Comparison of ENCODE assay signal across 1 cellular context in the genomic region with DNA sequence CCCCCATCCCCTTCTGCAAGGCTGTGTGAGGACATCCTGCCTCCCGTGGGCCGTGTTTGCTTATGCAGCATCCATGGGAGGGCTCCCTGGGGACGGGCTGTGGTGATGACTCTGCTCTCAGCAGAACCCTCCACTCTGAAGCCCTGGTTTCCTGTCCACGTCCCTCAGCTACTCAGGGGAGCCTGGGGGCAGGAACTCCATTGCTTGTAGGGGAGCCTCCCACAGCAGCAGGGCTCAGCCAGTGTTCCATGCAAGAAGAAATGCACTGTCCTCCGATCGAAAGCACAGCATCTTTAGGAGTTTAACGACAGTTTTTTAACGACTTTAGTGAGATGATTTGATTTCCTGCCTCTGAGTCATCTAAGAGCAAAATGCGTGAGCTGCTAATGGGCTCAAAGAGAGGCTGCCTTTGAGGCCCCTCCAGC.
A peak's percentile ranks its signal among the peaks of the same experiment; 100 is the strongest.
TF ChIP-seq lines count a peak whose summit lies in the region.

No MANE protein-coding gene starts in this region.

TF ChIP-seq in GM12878, 131 proteins besides CTCF, POLR2A, EP300 and RAD21:
- TF ChIP-seq, protein P1, sequence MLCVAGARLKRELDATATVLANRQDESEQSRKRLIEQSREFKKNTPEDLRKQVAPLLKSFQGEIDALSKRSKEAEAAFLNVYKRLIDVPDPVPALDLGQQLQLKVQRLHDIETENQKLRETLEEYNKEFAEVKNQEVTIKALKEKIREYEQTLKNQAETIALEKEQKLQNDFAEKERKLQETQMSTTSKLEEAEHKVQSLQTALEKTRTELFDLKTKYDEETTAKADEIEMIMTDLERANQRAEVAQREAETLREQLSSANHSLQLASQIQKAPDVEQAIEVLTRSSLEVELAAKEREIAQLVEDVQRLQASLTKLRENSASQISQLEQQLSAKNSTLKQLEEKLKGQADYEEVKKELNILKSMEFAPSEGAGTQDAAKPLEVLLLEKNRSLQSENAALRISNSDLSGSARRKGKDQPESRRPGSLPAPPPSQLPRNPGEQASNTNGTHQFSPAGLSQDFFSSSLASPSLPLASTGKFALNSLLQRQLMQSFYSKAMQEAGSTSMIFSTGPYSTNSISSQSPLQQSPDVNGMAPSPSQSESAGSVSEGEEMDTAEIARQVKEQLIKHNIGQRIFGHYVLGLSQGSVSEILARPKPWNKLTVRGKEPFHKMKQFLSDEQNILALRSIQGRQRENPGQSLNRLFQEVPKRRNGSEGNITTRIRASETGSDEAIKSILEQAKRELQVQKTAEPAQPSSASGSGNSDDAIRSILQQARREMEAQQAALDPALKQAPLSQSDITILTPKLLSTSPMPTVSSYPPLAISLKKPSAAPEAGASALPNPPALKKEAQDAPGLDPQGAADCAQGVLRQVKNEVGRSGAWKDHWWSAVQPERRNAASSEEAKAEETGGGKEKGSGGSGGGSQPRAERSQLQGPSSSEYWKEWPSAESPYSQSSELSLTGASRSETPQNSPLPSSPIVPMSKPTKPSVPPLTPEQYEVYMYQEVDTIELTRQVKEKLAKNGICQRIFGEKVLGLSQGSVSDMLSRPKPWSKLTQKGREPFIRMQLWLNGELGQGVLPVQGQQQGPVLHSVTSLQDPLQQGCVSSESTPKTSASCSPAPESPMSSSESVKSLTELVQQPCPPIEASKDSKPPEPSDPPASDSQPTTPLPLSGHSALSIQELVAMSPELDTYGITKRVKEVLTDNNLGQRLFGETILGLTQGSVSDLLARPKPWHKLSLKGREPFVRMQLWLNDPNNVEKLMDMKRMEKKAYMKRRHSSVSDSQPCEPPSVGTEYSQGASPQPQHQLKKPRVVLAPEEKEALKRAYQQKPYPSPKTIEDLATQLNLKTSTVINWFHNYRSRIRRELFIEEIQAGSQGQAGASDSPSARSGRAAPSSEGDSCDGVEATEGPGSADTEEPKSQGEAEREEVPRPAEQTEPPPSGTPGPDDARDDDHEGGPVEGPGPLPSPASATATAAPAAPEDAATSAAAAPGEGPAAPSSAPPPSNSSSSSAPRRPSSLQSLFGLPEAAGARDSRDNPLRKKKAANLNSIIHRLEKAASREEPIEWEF (IDR thresholded peaks at IDR 0.05; ENCODE audit: insufficient replicate concordance, low read depth, low read length), result no peak
- no peak for TF ChIP-seq CBX3 (IDR thresholded peaks at IDR 0.05; ENCODE audit: borderline replicate concordance, low read depth)
- TF ChIP-seq ZBED1 (IDR thresholded peaks at IDR 0.05; ENCODE audit: borderline replicate concordance), result no peak
- no peak for TF ChIP-seq SMAD1 (IDR thresholded peaks at IDR 0.05; ENCODE audit: low read depth, partially characterized antibody)
- TF ChIP-seq PAX8 (IDR thresholded peaks at IDR 0.05), result no peak
- TF ChIP-seq IRF4 (IDR thresholded peaks at IDR 0.05; ENCODE audit: low read depth, low read length), result no peak
- no peak for TF ChIP-seq ZNF24 (IDR thresholded peaks at IDR 0.05)
- TF ChIP-seq TAF1 (IDR thresholded peaks at IDR 0.05; ENCODE audit: borderline replicate concordance, low read depth, low read length), result no peak
- peak; percentile 82 for TF ChIP-seq MEF2B (IDR thresholded peaks at IDR 0.05; ENCODE audit: partially characterized antibody, poor library complexity, severe bottlenecking)
- TF ChIP-seq EED (IDR thresholded peaks at IDR 0.05; ENCODE audit: low read depth), result no peak
- TF ChIP-seq, protein P2, sequence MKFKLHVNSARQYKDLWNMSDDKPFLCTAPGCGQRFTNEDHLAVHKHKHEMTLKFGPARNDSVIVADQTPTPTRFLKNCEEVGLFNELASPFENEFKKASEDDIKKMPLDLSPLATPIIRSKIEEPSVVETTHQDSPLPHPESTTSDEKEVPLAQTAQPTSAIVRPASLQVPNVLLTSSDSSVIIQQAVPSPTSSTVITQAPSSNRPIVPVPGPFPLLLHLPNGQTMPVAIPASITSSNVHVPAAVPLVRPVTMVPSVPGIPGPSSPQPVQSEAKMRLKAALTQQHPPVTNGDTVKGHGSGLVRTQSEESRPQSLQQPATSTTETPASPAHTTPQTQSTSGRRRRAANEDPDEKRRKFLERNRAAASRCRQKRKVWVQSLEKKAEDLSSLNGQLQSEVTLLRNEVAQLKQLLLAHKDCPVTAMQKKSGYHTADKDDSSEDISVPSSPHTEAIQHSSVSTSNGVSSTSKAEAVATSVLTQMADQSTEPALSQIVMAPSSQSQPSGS (IDR thresholded peaks at IDR 0.05; ENCODE audit: low read length), result no peak
- peak; percentile 43; the same call in 1 of the 2 replicates for TF ChIP-seq IKZF1 (conservative IDR thresholded peaks at IDR 0.05)
- TF ChIP-seq BACH1 (IDR thresholded peaks at IDR 0.05; ENCODE audit: borderline replicate concordance), result no peak
